1 cellular context compared by ENCODE assay signal in genomic region chr2:39515273-39515896, GRCh38.
TF ChIP-seq lines count a peak whose summit lies in the region.

No MANE protein-coding gene starts in this region.

TF ChIP-seq in K562, 482 proteins besides CTCF, POLR2A, EP300 and RAD21 (continued from another document and continues in another):
- TF ChIP-seq GMEB1 (CRISPR knock-in tag; IDR thresholded peaks at IDR 0.05) (no peak), MITF (IDR thresholded peaks at IDR 0.05) (no peak), ZNF76 (CRISPR knock-in tag; IDR thresholded peaks at IDR 0.05; ENCODE audit: borderline replicate concordance) (no peak), STAT5A (IDR thresholded peaks at IDR 0.05; ENCODE audit: borderline replicate concordance, low read length) (peak; percentile 62), ESRRB (CRISPR knock-in tag; IDR thresholded peaks at IDR 0.05; ENCODE audit: borderline replicate concordance) (no peak), TCFL5 (CRISPR knock-in tag; conservative IDR thresholded peaks at IDR 0.05) (no peak), ZBTB12 (CRISPR knock-in tag; IDR thresholded peaks at IDR 0.05) (no peak), GTF2F1 (IDR thresholded peaks at IDR 0.05; ENCODE audit: low read depth, low read length) (no peak), MAFG (tag; conservative IDR thresholded peaks at IDR 0.05) (no peak), SMAD4 (CRISPR knock-in tag; conservative IDR thresholded peaks at IDR 0.05) (peak; percentile 48), ETV1 (tag; conservative IDR thresholded peaks at IDR 0.05; ENCODE audit: low read depth) (no peak), ZNF280B (CRISPR knock-in tag; IDR thresholded peaks at IDR 0.05) (no peak), SPI1 (IDR thresholded peaks at IDR 0.05; ENCODE audit: borderline replicate concordance, low read depth, low read length) (peak; percentile 45; the same call in 1 of the 2 replicates), HINFP (tag; conservative IDR thresholded peaks at IDR 0.05; ENCODE audit: low read depth) (no peak), ZNF24 (IDR thresholded peaks at IDR 0.05) (no peak), ZEB2 (IDR thresholded peaks at IDR 0.05) (peak; percentile 62; the same call in 1 of the 2 replicates), ZBTB8A (IDR thresholded peaks at IDR 0.05; ENCODE audit: partially characterized antibody) (no peak), ZNF197 (CRISPR knock-in tag; IDR thresholded peaks at IDR 0.05; ENCODE audit: low read depth) (no peak), ZNF77 (CRISPR knock-in tag; IDR thresholded peaks at IDR 0.05) (no peak), CEBPG (CRISPR knock-in tag; IDR thresholded peaks at IDR 0.05) (no peak), CEBPG (tag; conservative IDR thresholded peaks at IDR 0.05 in 1 of 2, IDR thresholded peaks at IDR 0.05 in 1 of 2) (no peak), TCF3 (CRISPR knock-in tag; IDR thresholded peaks at IDR 0.05) (peak; percentile 91), BRCA1 (IDR thresholded peaks at IDR 0.05) (no peak), BRCA1 (CRISPR knock-in tag; IDR thresholded peaks at IDR 0.05) (no peak), CCAR2 (IDR thresholded peaks at IDR 0.05; ENCODE audit: low read depth, low read length) (no peak), ZNF124 (CRISPR knock-in tag; IDR thresholded peaks at IDR 0.05) (no peak), NFXL1 (CRISPR knock-in tag; IDR thresholded peaks at IDR 0.05) (no peak), KDM1A (IDR thresholded peaks at IDR 0.05) (peak; percentile 82 to 85), CREB3L1 (IDR thresholded peaks at IDR 0.05; ENCODE audit: borderline replicate concordance, low read depth) (no peak), WHSC1 (IDR thresholded peaks at IDR 0.05; ENCODE audit: low read length) (no peak), NRF1 (conservative IDR thresholded peaks at IDR 0.05 in 1 of 2, IDR thresholded peaks at IDR 0.05 in 1 of 2) (no peak), ESRRA (IDR thresholded peaks at IDR 0.05; ENCODE audit: borderline replicate concordance, low read depth) (peak; percentile 88), POLR3A (IDR thresholded peaks at IDR 0.05; ENCODE audit: borderline replicate concordance, extremely low read depth, insufficient read depth, insufficient read length) (no peak), POLR2B (IDR thresholded peaks at IDR 0.05; ENCODE audit: low read depth, partially characterized antibody) (no peak)
- TF ChIP-seq, protein P1, sequence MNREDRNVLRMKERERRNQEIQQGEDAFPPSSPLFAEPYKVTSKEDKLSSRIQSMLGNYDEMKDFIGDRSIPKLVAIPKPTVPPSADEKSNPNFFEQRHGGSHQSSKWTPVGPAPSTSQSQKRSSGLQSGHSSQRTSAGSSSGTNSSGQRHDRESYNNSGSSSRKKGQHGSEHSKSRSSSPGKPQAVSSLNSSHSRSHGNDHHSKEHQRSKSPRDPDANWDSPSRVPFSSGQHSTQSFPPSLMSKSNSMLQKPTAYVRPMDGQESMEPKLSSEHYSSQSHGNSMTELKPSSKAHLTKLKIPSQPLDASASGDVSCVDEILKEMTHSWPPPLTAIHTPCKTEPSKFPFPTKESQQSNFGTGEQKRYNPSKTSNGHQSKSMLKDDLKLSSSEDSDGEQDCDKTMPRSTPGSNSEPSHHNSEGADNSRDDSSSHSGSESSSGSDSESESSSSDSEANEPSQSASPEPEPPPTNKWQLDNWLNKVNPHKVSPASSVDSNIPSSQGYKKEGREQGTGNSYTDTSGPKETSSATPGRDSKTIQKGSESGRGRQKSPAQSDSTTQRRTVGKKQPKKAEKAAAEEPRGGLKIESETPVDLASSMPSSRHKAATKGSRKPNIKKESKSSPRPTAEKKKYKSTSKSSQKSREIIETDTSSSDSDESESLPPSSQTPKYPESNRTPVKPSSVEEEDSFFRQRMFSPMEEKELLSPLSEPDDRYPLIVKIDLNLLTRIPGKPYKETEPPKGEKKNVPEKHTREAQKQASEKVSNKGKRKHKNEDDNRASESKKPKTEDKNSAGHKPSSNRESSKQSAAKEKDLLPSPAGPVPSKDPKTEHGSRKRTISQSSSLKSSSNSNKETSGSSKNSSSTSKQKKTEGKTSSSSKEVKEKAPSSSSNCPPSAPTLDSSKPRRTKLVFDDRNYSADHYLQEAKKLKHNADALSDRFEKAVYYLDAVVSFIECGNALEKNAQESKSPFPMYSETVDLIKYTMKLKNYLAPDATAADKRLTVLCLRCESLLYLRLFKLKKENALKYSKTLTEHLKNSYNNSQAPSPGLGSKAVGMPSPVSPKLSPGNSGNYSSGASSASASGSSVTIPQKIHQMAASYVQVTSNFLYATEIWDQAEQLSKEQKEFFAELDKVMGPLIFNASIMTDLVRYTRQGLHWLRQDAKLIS (CRISPR knock-in tag; IDR thresholded peaks at IDR 0.05) = no peak
- TF ChIP-seq, protein P2, sequence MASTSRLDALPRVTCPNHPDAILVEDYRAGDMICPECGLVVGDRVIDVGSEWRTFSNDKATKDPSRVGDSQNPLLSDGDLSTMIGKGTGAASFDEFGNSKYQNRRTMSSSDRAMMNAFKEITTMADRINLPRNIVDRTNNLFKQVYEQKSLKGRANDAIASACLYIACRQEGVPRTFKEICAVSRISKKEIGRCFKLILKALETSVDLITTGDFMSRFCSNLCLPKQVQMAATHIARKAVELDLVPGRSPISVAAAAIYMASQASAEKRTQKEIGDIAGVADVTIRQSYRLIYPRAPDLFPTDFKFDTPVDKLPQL (IDR thresholded peaks at IDR 0.05; ENCODE audit: extremely low read depth, insufficient read length) = no peak
- TF ChIP-seq, protein P3, sequence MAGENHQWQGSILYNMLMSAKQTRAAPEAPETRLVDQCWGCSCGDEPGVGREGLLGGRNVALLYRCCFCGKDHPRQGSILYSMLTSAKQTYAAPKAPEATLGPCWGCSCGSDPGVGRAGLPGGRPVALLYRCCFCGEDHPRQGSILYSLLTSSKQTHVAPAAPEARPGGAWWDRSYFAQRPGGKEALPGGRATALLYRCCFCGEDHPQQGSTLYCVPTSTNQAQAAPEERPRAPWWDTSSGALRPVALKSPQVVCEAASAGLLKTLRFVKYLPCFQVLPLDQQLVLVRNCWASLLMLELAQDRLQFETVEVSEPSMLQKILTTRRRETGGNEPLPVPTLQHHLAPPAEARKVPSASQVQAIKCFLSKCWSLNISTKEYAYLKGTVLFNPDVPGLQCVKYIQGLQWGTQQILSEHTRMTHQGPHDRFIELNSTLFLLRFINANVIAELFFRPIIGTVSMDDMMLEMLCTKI (IDR thresholded peaks at IDR 0.05; ENCODE audit: partially characterized antibody) = no peak
- TF ChIP-seq, protein P4, sequence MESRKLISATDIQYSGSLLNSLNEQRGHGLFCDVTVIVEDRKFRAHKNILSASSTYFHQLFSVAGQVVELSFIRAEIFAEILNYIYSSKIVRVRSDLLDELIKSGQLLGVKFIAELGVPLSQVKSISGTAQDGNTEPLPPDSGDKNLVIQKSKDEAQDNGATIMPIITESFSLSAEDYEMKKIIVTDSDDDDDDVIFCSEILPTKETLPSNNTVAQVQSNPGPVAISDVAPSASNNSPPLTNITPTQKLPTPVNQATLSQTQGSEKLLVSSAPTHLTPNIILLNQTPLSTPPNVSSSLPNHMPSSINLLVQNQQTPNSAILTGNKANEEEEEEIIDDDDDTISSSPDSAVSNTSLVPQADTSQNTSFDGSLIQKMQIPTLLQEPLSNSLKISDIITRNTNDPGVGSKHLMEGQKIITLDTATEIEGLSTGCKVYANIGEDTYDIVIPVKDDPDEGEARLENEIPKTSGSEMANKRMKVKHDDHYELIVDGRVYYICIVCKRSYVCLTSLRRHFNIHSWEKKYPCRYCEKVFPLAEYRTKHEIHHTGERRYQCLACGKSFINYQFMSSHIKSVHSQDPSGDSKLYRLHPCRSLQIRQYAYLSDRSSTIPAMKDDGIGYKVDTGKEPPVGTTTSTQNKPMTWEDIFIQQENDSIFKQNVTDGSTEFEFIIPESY (CRISPR knock-in tag; IDR thresholded peaks at IDR 0.05) = no peak
- TF ChIP-seq, protein P5, sequence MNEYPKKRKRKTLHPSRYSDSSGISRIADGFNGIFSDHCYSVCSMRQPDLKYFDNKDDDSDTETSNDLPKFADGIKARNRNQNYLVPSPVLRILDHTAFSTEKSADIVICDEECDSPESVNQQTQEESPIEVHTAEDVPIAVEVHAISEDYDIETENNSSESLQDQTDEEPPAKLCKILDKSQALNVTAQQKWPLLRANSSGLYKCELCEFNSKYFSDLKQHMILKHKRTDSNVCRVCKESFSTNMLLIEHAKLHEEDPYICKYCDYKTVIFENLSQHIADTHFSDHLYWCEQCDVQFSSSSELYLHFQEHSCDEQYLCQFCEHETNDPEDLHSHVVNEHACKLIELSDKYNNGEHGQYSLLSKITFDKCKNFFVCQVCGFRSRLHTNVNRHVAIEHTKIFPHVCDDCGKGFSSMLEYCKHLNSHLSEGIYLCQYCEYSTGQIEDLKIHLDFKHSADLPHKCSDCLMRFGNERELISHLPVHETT (CRISPR knock-in tag; conservative IDR thresholded peaks at IDR 0.05 in 1 of 2, IDR thresholded peaks at IDR 0.05 in 1 of 2) = no peak
- TF ChIP-seq, protein P6, sequence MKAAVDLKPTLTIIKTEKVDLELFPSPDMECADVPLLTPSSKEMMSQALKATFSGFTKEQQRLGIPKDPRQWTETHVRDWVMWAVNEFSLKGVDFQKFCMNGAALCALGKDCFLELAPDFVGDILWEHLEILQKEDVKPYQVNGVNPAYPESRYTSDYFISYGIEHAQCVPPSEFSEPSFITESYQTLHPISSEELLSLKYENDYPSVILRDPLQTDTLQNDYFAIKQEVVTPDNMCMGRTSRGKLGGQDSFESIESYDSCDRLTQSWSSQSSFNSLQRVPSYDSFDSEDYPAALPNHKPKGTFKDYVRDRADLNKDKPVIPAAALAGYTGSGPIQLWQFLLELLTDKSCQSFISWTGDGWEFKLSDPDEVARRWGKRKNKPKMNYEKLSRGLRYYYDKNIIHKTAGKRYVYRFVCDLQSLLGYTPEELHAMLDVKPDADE (conservative IDR thresholded peaks at IDR 0.05; ENCODE audit: control insufficient read depth, low read depth, low read length) = no peak
